ENCODE assay signal across 9 cellular contexts in genomic region chr1:230109871-230110667, GRCh38. TPM values are rescaled to one million over a fixed set of nuclear protein-coding genes. Genes with fewer than 3 reads are reported as not detected.
DNase-seq lines count a peak whose midpoint lies in the region; ATAC-seq and TF ChIP-seq lines count a peak whose summit lies in the region.
"Had no signal": no experiment of that assay in that cellular context is flagged by ENCODE, and none has a peak within 500 bp of the region (broad histone marks: within the 10 kb centered on the region; RNA-seq: fewer than 3 reads in every experiment).

No MANE protein-coding gene starts in this region.

- H3K4me1 Mint-ChIP-seq in activated B cell treated with CpG ODN at 0.5 μM for 24 hours, result peaks cover 93% of the 10 kb centered on the region
- peaks cover 81% of the 10 kb centered on the region for H3K4me1 Mint-ChIP-seq in stimulated activated effector memory CD8-positive, alpha-beta T cell treated with anti-CD3 and anti-CD28 coated beads, Interleukin-12 subunit alpha, Interleukin-12 subunit beta, amount 100 ng/mL, for 72 hours

- peak overlapping the region; percentile 88 for H3K27ac Mint-ChIP-seq in activated B cell treated with CpG ODN at 0.5 μM for 24 hours
- H3K27ac Mint-ChIP-seq in stimulated activated effector memory CD8-positive, alpha-beta T cell treated with anti-CD3 and anti-CD28 coated beads, Interleukin-12 subunit alpha, Interleukin-12 subunit beta, amount 100 ng/mL, for 72 hours, result peak overlapping the region; percentile 20

- intact Hi-C loops in activated B cell treated with CpG ODN at 0.5 μM for 24 hours (cut with micrococcal nuclease), result loop anchor here (1.0 to 10.0 kb wide), 6 partner anchors 13 to 255 kb away; partner anchors contain the start of gene GALNT2

- peaks cover 39% of the 10 kb centered on the region for H3K36me3 Mint-ChIP-seq in activated B cell treated with CpG ODN at 0.5 μM for 24 hours (ENCODE audit: low read depth)
- peaks cover 17% of the 10 kb centered on the region for H3K36me3 Mint-ChIP-seq in stimulated activated effector memory CD8-positive, alpha-beta T cell treated with anti-CD3 and anti-CD28 coated beads, Interleukin-12 subunit alpha, Interleukin-12 subunit beta, amount 100 ng/mL, for 72 hours

- DNase-seq in NCI-H82 (lab: John Stamatoyannopoulos, UW), result peak; percentile 65
- DNase-seq in NCI-H82 treated with DMSO at 0.1 percent for 48 hours (lab: John Stamatoyannopoulos, UW; ENCODE audit: unreplicated experiment), result no peak
- DNase-seq in activated B cell treated with CpG ODN at 0.5 μM for 24 hours, result peak; percentile 56
- peak; percentile 55 to 67 for DNase-seq in erythroblast (lab: John Stamatoyannopoulos, UW)
- DNase-seq in stimulated activated effector memory CD8-positive, alpha-beta T cell treated with anti-CD3 and anti-CD28 coated beads, Interleukin-12 subunit alpha, Interleukin-12 subunit beta, amount 100 ng/mL, for 72 hours (ENCODE audit: low spot score in 2 of 2), result peak; percentile 22 to 76
- DNase-seq in UCSD-AML1 (lab: John Stamatoyannopoulos, UW; ENCODE audit: unreplicated experiment), result no peak
- DNase-seq in AG20443 (ENCODE audit: low spot score), result no peak

- no peaks in the 10 kb centered on the region for H3K27me3 Mint-ChIP-seq in activated B cell treated with CpG ODN at 0.5 μM for 24 hours

- H3K9me3 Mint-ChIP-seq in activated B cell treated with CpG ODN at 0.5 μM for 24 hours, result no peaks in the 10 kb centered on the region
- no peaks in the 10 kb centered on the region for H3K9me3 Mint-ChIP-seq in stimulated activated effector memory CD8-positive, alpha-beta T cell treated with anti-CD3 and anti-CD28 coated beads, Interleukin-12 subunit alpha, Interleukin-12 subunit beta, amount 100 ng/mL, for 72 hours

- H3K4me3 Mint-ChIP-seq in activated B cell treated with CpG ODN at 0.5 μM for 24 hours, result peak overlapping the region; percentile 68
- peak overlapping the region; percentile 19 for H3K4me3 Mint-ChIP-seq in stimulated activated effector memory CD8-positive, alpha-beta T cell treated with anti-CD3 and anti-CD28 coated beads, Interleukin-12 subunit alpha, Interleukin-12 subunit beta, amount 100 ng/mL, for 72 hours

- TF ChIP-seq POLR2A in erythroblast (IDR thresholded peaks at IDR 0.05; ENCODE audit: low read length), result no peak

- ATAC-seq in HG03025 (IDR thresholded peaks at IDR 0.05; ENCODE audit: low FRiP score, unreplicated experiment), result peak; percentile 87
- peak; percentile 87 for ATAC-seq in activated B cell treated with CpG ODN at 0.5 μM for 24 hours (ENCODE audit: low read depth)
- peak; percentile 91 for ATAC-seq in stimulated activated effector memory CD8-positive, alpha-beta T cell treated with anti-CD3 and anti-CD28 coated beads, Interleukin-12 subunit alpha, Interleukin-12 subunit beta, amount 100 ng/mL, for 72 hours
- ATAC-seq: body of pancreas had no signal

- no peak for TF ChIP-seq CTCF in activated B cell treated with CpG ODN at 0.5 μM for 24 hours (IDR thresholded peaks at IDR 0.05)

- CTCF ChIA-PET in activated B cell treated with CpG ODN at 0.5 μM for 24 hours (lab: Charles Lee), result interaction anchor here (0.7 to 2.1 kb wide), 10 partner anchors 12 to 853 kb away, joined by 3 to 17 read pairs (median 5); no protein-coding TSS in a partner anchor

- POLR2A ChIA-PET in activated B cell treated with CpG ODN at 0.5 μM for 24 hours (lab: Charles Lee), result interaction anchor here (0.5 to 7.8 kb wide), 29 partner anchors 9 to 1945 kb away, joined by 3 to 222 read pairs (median 5); partner anchors contain the start of genes ABCB10, GALNT2, IBA57 and NUP133

RNA-seq across cellular contexts. Expression of gene GALNT2, which starts 43.0 kb away (rescaled TPM):
- 99.8 and 108 TPM in 2 replicates for total RNA-seq in activated B cell treated with CpG ODN at 0.5 μM for 24 hours

Comparison
In these comparisons a context has a peak if more than half of its experiments do, and no peak if none do; other contexts are left out.
1. DNase-seq: peak in NCI-H82 (single experiment), activated B cell treated with CpG ODN at 0.5 μM for 24 hours (single experiment), erythroblast (2 of 2) and stimulated activated effector memory CD8-positive, alpha-beta T cell treated with anti-CD3 and anti-CD28 coated beads, Interleukin-12 subunit alpha, Interleukin-12 subunit beta, amount 100 ng/mL, for 72 hours (2 of 2); none in NCI-H82 treated with DMSO at 0.1 percent for 48 hours (single experiment), UCSD-AML1 (single experiment) and AG20443 (single experiment).
2. Peak in every context shown above with its lines, with median percentiles within 50 percentile points of each other: ATAC-seq.